Comparison of ENCODE assay signal across 4 cellular contexts in genomic region chr1:86410879-86411278, GRCh38. TPM values are rescaled to one million over a fixed set of nuclear protein-coding genes. Genes with fewer than 3 reads are reported as not detected.
"Had no signal": no experiment of that assay in that cellular context is flagged by ENCODE, and none has a peak within 500 bp of the region (broad histone marks: within the 10 kb centered on the region; RNA-seq: fewer than 3 reads in every experiment).

No MANE protein-coding gene starts in this region.

- H3K4me3 ChIP-seq: GM12878 had no signal

- ATAC-seq: GM12878 had no signal

- DNase-seq: GDM1, GF-D8 had no signal

RNA-seq across cellular contexts. Expression of gene CLCA2, which starts 13.1 kb away (rescaled TPM):
- total RNA-seq: GM12878 had no signal

RNA-seq across cellular contexts. Expression of gene CLCA1, which starts 57.8 kb away (rescaled TPM):
- total RNA-seq: G401 had no signal
- polyA plus RNA-seq: GM12878 had no signal
